In the genomic region with DNA sequence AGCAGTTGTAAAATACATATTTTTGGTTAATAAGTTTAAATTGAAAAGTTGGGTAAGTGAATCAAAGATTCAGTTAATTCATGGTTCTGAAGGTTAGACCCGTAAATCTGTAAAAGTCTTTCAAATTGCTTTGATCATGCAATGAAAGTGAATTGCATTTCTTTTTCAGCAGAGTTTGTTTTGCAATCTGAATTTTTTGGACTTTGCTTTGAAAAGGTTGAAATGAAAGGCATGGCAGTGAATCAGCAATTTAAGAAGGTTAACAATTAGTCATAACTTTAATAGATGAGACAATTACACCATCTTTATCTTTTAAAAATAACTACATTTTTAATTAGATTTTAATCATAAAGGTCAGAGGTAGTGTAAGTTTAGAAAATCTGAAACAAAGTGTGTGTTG, we compare ENCODE assay signal across 16 cellular contexts.
"Had no signal": no experiment of that assay in that cellular context is flagged by ENCODE, and none has a peak within 500 bp of the region (broad histone marks: within the 10 kb centered on the region; RNA-seq: fewer than 3 reads in every experiment).

No MANE protein-coding gene starts in this region.

- H3K36me3 ChIP-seq: spleen had no signal

- H3K27ac ChIP-seq: psoas muscle, spleen had no signal

- ATAC-seq: activated CD4-positive, CD25-positive, alpha-beta regulatory T cell treated with anti-CD3 and anti-CD28 coated beads, Interleukin-2, amount 50 U/mL, for 24 hours; mucosa of descending colon; natural killer cell treated with Interleukin-12 subunit alpha and Interleukin-12 subunit beta and Interleukin-15 and Interleukin-18, amount 100 ng/mL, for 72 hours; psoas muscle; sciatic nerve; stimulated activated naive B cell treated with anti-CD40 and anti-IgM and Interleukin-4, amounts not matched to agents 10 μg/mL and 1 μg/mL and 100 μg/mL, for 72 hours had no signal

- H3K4me1 ChIP-seq: psoas muscle, spleen had no signal

- H3K9me3 ChIP-seq: mucosa of descending colon, psoas muscle, spleen had no signal

- H3K4me3 ChIP-seq: lung, mucosa of descending colon, psoas muscle, spleen had no signal

- DNase-seq: activated CD4-positive, alpha-beta T cell treated with anti-CD3 and anti-CD28 coated beads, Interleukin-2, amount 50 U/mL, for 4 hours; activated effector memory CD4-positive, alpha-beta T cell treated with Interleukin-2 at 50 U/mL for 16 hours; activated T-cell treated with anti-CD3 and anti-CD28 coated beads, Interleukin-2, amount 50 U/mL, for 24 hours; hippocampal formation; mucosa of descending colon; occipital lobe; psoas muscle; spleen; stimulated activated CD4-positive, alpha-beta T cell treated with anti-CD3 and anti-CD28 coated beads, Interleukin-1b, Interleukin-23, amount 100 ng/mL, for 48 hours; stimulated activated naive B cell treated with anti-CD40 and anti-IgM and Interleukin-4, amounts not matched to agents 10 μg/mL and 1 μg/mL and 100 μg/mL, for 72 hours; substantia nigra; SW 1271 had no signal
